In the genomic region with DNA sequence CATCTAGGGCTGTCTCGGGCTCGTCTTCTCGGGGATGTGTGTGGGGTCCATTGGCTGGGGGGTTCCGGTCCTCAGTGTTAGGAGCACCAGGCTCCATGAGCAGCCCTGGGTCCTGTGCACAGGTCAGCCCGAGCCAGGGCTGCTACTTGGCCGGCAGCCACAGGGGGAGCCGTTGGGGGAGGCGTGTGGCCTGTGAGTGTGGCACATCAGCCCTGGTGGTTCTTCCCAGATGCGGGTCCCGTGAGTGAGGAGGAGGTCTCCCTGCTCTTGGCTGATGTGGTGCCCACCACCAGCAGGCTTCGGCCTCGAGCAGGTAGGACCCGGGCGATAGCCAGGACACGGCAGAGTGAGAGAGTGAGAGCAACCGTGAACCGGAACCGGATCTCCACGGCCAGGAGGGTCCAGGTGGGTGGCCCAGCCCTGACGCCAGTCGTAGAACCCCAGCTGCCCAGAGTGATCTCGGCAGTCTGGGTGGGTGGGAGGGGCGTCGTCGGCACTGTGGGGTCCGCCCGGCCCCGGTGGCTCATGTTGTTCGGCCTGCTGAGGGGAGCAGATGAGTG, we compare ENCODE assay signal across 16 cellular contexts. TPM values are rescaled to one million over a fixed set of nuclear protein-coding genes. Genes with fewer than 3 reads are reported as not detected.
DNase-seq lines count a peak whose midpoint lies in the region; ATAC-seq, FAIRE-seq and TF ChIP-seq lines count a peak whose summit lies in the region.
"Had no signal": no experiment of that assay in that cellular context is flagged by ENCODE, and none has a peak within 500 bp of the region (broad histone marks: within the 10 kb centered on the region; RNA-seq: fewer than 3 reads in every experiment).

No MANE protein-coding gene starts in this region.

- WGBS in HepG2 (ENCODE audit: low lambda C conversion rate) = 93% methylated on average over 8 of the region's 29 CpGs
- 82% methylated on average over 9 of the region's 29 CpGs for WGBS in right lobe of liver (ENCODE audit: insufficient coverage, low coverage, low lambda C conversion rate, missing lambda C conversion rate)
- WGBS in endodermal cell (ENCODE audit: insufficient coverage in 1 of 2, insufficient read length in 1 of 2), 2 experiments = 83 to 95% methylated on average over 12 to 29 of the region's 29 CpGs

- H4K20me1 ChIP-seq in HepG2 (ENCODE audit: insufficient read depth, low read length) = peaks cover 4% of the 10 kb centered on the region; the same call in 1 of the 2 replicates
- no peaks in the 10 kb centered on the region for H4K20me1 ChIP-seq in OCI-LY1 (ENCODE audit: insufficient read depth, low read length)

- ATAC-seq in HepG2 = peak; percentile 79
- ATAC-seq in right lobe of liver = no peak
- no peak for ATAC-seq in HG03108 (IDR thresholded peaks at IDR 0.05; ENCODE audit: unreplicated experiment)

- no peaks in the 10 kb centered on the region for H3K27me3 Mint-ChIP-seq in endodermal cell (ENCODE audit: insufficient read depth)
- no peaks in the 10 kb centered on the region for H3K27me3 Mint-ChIP-seq in type B pancreatic cell
- H3K27me3 Mint-ChIP-seq: activated naive CD4-positive, alpha-beta T cell treated with anti-CD3 and anti-CD28 coated beads, Interleukin-2, amount 10 ng/mL, durations not matched to agents 7 days and 5 days; T-cell had no signal

- H3K4me1 Mint-ChIP-seq in endodermal cell = no peaks in the 10 kb centered on the region
- H3K4me1 Mint-ChIP-seq in type B pancreatic cell (ENCODE audit: unreplicated experiment) = no peaks in the 10 kb centered on the region

- POLR2A ChIA-PET in HepG2 (lab: Yijun Ruan, JAX) = no interaction called here

- DNase-seq in HepG2 (ENCODE audit: low spot score) (no peak), right lobe of liver (no peak), endodermal cell (peak; percentile 86), type B pancreatic cell (ENCODE audit: extremely low spot score, unreplicated experiment) (no peak), ascending aorta (ENCODE audit: low spot score in 2 of 2) (no peak), NCI-H2196 (lab: John Stamatoyannopoulos, UW; ENCODE audit: unreplicated experiment) (no peak)
- DNase-seq: activated CD4-positive, alpha-beta T cell treated with anti-CD3 and anti-CD28 coated beads, Interleukin-2, amount 50 U/mL, for 1 hour; activated naive CD4-positive, alpha-beta T cell treated with anti-CD3 and anti-CD28 coated beads, Interleukin-2, amount 10 ng/mL, durations not matched to agents 7 days and 5 days; midbrain; NCI-H2171; psoas muscle; stimulated activated CD4-positive, alpha-beta T cell treated with anti-CD3 and anti-CD28 coated beads, Interleukin-4, amount 100 ng/mL, for 24 hours; stimulated activated naive CD4-positive, alpha-beta T cell treated with Interleukin-2 at 50 U/mL for 16 hours; T-cell had no signal

- H3K9me2 ChIP-seq in OCI-LY1 (ENCODE audit: low read depth, low read length) = no peaks in the 10 kb centered on the region

- FAIRE-seq in HepG2 (lab: Jason Lieb, UNC) = no peak

- CTCF ChIA-PET in HepG2 (lab: Yijun Ruan, JAX; ENCODE audit: low intra/inter-chr PET ratio, low total read pairs) = no interaction called here

- H3K4me3 ChIP-seq in HepG2 (replicated peaks in 1 of 3; ENCODE audit: insufficient read depth in 1 of 3, low read depth in 2 of 3, low read length in 3 of 3) (no peak overlapping the region), right lobe of liver (no peak overlapping the region), OCI-LY1 (ENCODE audit: low read depth, low read length, poor library complexity, severe bottlenecking) (no peak overlapping the region), endodermal cell (ENCODE audit: low read length) (no peak overlapping the region), ascending aorta (no peak overlapping the region)
- H3K4me3 ChIP-seq: psoas muscle had no signal

- no peaks in the 10 kb centered on the region for H3K27me3 ChIP-seq in HepG2 (ENCODE audit: control insufficient read depth in 1 of 2, insufficient read depth in 2 of 2, low read length in 2 of 2)
- H3K27me3 ChIP-seq in right lobe of liver = no peaks in the 10 kb centered on the region
- no peaks in the 10 kb centered on the region for H3K27me3 ChIP-seq in OCI-LY1 (ENCODE audit: insufficient read depth, low read length)
- H3K27me3 ChIP-seq in endodermal cell (ENCODE audit: control insufficient read depth, insufficient read depth, low read length, poor library complexity, severe bottlenecking) = no peaks in the 10 kb centered on the region
- no peaks in the 10 kb centered on the region for H3K27me3 ChIP-seq in ascending aorta

- TF ChIP-seq EP300 in HepG2 (IDR thresholded peaks at IDR 0.05; ENCODE audit: low read depth in 2 of 2, low read length in 2 of 2) = no peak
- TF ChIP-seq EP300 in HepG2 (CRISPR knock-in tag; IDR thresholded peaks at IDR 0.05; ENCODE audit: borderline replicate concordance) = no peak

- TF ChIP-seq CTCF in HepG2 (CRISPR knock-in tag; IDR thresholded peaks at IDR 0.05) = peak; percentile 35; the same call in 1 of the 2 replicates
- no peak for TF ChIP-seq CTCF in right lobe of liver (IDR thresholded peaks at IDR 0.05)
- TF ChIP-seq CTCF in OCI-LY1 (IDR thresholded peaks at IDR 0.05; ENCODE audit: low read length) = peak; percentile 24; the same call in 1 of the 2 replicates
- peak; percentile 71 for TF ChIP-seq CTCF in endodermal cell (conservative IDR thresholded peaks at IDR 0.05)
- peak; percentile 44 for TF ChIP-seq CTCF in type B pancreatic cell (conservative IDR thresholded peaks at IDR 0.05)
- TF ChIP-seq CTCF in ascending aorta (IDR thresholded peaks at IDR 0.05) = no peak

- H3K27ac Mint-ChIP-seq in endodermal cell (peak overlapping the region; percentile 92), type B pancreatic cell (no peak overlapping the region)

- intact Hi-C loops in HepG2 (cut with micrococcal nuclease; ENCODE audit: unreplicated experiment) (no loop called here), right lobe of liver (cut with DNase I) (no loop called here), ascending aorta (cut with DNase I) (no loop called here)

- H3K9me3 ChIP-seq in HepG2 (ENCODE audit: low read length) (no peaks in the 10 kb centered on the region), right lobe of liver (no peaks in the 10 kb centered on the region), OCI-LY1 (ENCODE audit: low read length) (no peaks in the 10 kb centered on the region), endodermal cell (ENCODE audit: control insufficient read depth, low read length) (no peaks in the 10 kb centered on the region), ascending aorta (no peaks in the 10 kb centered on the region)
- H3K9me3 ChIP-seq: psoas muscle had no signal

- H3K4me1 ChIP-seq in HepG2 (ENCODE audit: insufficient read depth, low read length) (peaks cover 12% of the 10 kb centered on the region), right lobe of liver (no peaks in the 10 kb centered on the region), OCI-LY1 (ENCODE audit: insufficient read depth, low read length, severe bottlenecking) (no peaks in the 10 kb centered on the region), endodermal cell (ENCODE audit: control insufficient read depth, insufficient read depth, low read length) (no peaks in the 10 kb centered on the region), ascending aorta (no peaks in the 10 kb centered on the region)
- H3K4me1 ChIP-seq: psoas muscle had no signal

- H3K4me3 Mint-ChIP-seq in endodermal cell (no peak overlapping the region), type B pancreatic cell (no peak overlapping the region)
- H3K4me3 Mint-ChIP-seq: activated naive CD4-positive, alpha-beta T cell treated with anti-CD3 and anti-CD28 coated beads, Interleukin-2, amount 10 ng/mL, durations not matched to agents 7 days and 5 days; T-cell had no signal

- no peak for TF ChIP-seq RAD21 in HepG2 (CRISPR knock-in tag; IDR thresholded peaks at IDR 0.05)

- BruUV-seq in HepG2 (replicated peaks; lab: Mats Ljungman, UMichigan) = no TSS peak

- no peak overlapping the region for H2AFZ ChIP-seq in HepG2 (ENCODE audit: low read length)
- no peak overlapping the region for H2AFZ ChIP-seq in OCI-LY1 (ENCODE audit: low read length)

- H3K4me2 ChIP-seq in HepG2 (ENCODE audit: low read depth, low read length) (no peak overlapping the region), OCI-LY1 (ENCODE audit: low read length) (no peak overlapping the region)

- in situ Hi-C loops in HepG2 (cut with HindIII; ENCODE audit: extremely low pct_ligation_motif_present, low pct_unique_long_range_greater_than_20kb) = loop anchor here (5.0 kb wide), 1 partner anchor 40 kb away; no protein-coding TSS in a partner anchor

- peaks cover 48 to 88% of the 10 kb centered on the region in 2 experiments for H3K36me3 ChIP-seq in HepG2 (replicated peaks in 1 of 2; ENCODE audit: control insufficient read depth in 1 of 2, insufficient read depth in 2 of 2, low read length in 2 of 2)
- peaks cover 0 to 94% (median 42%) of the 10 kb centered on the region in 4 donors for H3K36me3 ChIP-seq in right lobe of liver
- H3K36me3 ChIP-seq in OCI-LY1 (ENCODE audit: insufficient read depth, low read length) = peaks cover 88% of the 10 kb centered on the region
- peaks cover 73% of the 10 kb centered on the region for H3K36me3 ChIP-seq in endodermal cell (ENCODE audit: control insufficient read depth, insufficient read depth, low read length)
- H3K36me3 ChIP-seq in ascending aorta = peaks cover 92 to 98% of the 10 kb centered on the region in 2 donors

- TF ChIP-seq POLR2A in HepG2 (IDR thresholded peaks at IDR 0.05; ENCODE audit: insufficient read depth in 1 of 2, low read depth in 2 of 2, low read length in 2 of 2) (no peak), right lobe of liver (IDR thresholded peaks at IDR 0.05) (no peak)

- H3K9ac ChIP-seq in HepG2 (ENCODE audit: insufficient read depth, low read depth, low read length) (no peak overlapping the region), OCI-LY1 (ENCODE audit: low read length) (no peak overlapping the region), endodermal cell (ENCODE audit: extremely low read depth, low read length, poor library complexity, severe bottlenecking) (no peak overlapping the region)

- H3K79me2 ChIP-seq in HepG2 (ENCODE audit: insufficient read depth, low read length) (peaks cover 4% of the 10 kb centered on the region), OCI-LY1 (ENCODE audit: insufficient read depth, low read length) (no peaks in the 10 kb centered on the region)

- no peak overlapping the region for H3K27ac ChIP-seq in HepG2 (ENCODE audit: extremely low read length, insufficient read depth, low read length)
- H3K27ac ChIP-seq in right lobe of liver = no peak overlapping the region
- no peak overlapping the region for H3K27ac ChIP-seq in OCI-LY1 (ENCODE audit: low read depth, low read length, poor library complexity, severe bottlenecking)
- H3K27ac ChIP-seq in endodermal cell (ENCODE audit: low read depth, low read length) = no peak overlapping the region
- no peak overlapping the region for H3K27ac ChIP-seq in ascending aorta
- H3K27ac ChIP-seq: psoas muscle had no signal

- no peaks in the 10 kb centered on the region for H3F3A ChIP-seq in OCI-LY1 (ENCODE audit: insufficient read depth, low read length)

- peaks cover 66% of the 10 kb centered on the region for H3K36me3 Mint-ChIP-seq in endodermal cell (ENCODE audit: low read depth)
- peaks cover 10% of the 10 kb centered on the region for H3K36me3 Mint-ChIP-seq in type B pancreatic cell

- H3K9me3 Mint-ChIP-seq in endodermal cell = no peaks in the 10 kb centered on the region
- no peaks in the 10 kb centered on the region for H3K9me3 Mint-ChIP-seq in type B pancreatic cell
- H3K9me3 Mint-ChIP-seq: activated naive CD4-positive, alpha-beta T cell treated with anti-CD3 and anti-CD28 coated beads, Interleukin-2, amount 10 ng/mL, durations not matched to agents 7 days and 5 days; T-cell had no signal

RNA-seq across cellular contexts. Expression of a gene that starts 18.5 kb away (rescaled TPM):
- total RNA-seq in HepG2 (2016; rRNA removed; fragmentation: Illumina TruSeq; extraction: Trizol) (not detected in 2 replicates), right lobe of liver (10 to 100 TPM; 27.3 to 72.8 (median 47.7) TPM), endodermal cell (10 to 100 TPM in 1 of 2 donors, 1 to 10 TPM in 1; 9.3 to 16.8 TPM), type B pancreatic cell (ENCODE audit: low replicate concordance) (16.4 and 20.5 TPM in 2 replicates), ascending aorta (44.6 TPM)
- not detected in 2 replicates for total RNA-seq in HepG2 (2016; cell fraction: cytosol; rRNA removed; fragmentation: Illumina TruSeq; extraction: Trizol; ENCODE audit: low read depth)
- total RNA-seq in HepG2 (2016; cell fraction: insoluble cytoplasmic fraction; rRNA removed; fragmentation: Illumina TruSeq; extraction: Trizol) = not detected in 2 replicates
- total RNA-seq in HepG2 (2016; cell fraction: membrane; rRNA removed; fragmentation: Illumina TruSeq; extraction: Trizol) = not detected in 2 replicates
- total RNA-seq in HepG2 (2016; cell fraction: nucleus; rRNA removed; fragmentation: Illumina TruSeq; extraction: Trizol) = not detected in 2 replicates
- 0.04 TPM in 1 of 2 replicates, not detected in the other for polyA plus RNA-seq in HepG2 (2011; rRNA removed)
- polyA plus RNA-seq in HepG2 (2011; cell fraction: cytosol; rRNA removed) = 0.03 TPM in 1 of 2 replicates, not detected in the other
- polyA plus RNA-seq in HepG2 (2011; cell fraction: nucleus; rRNA removed) = 0.47 and 0.69 TPM in 2 replicates
- 0.42 and 0.91 TPM in 2 replicates for polyA plus RNA-seq in HepG2 (2012)
- not detected in 2 replicates for polyA plus RNA-seq in HepG2 (2016; cell fraction: cytosol; fragmentation: Illumina TruSeq; extraction: Trizol; ENCODE audit: low read depth)
- not detected in 2 replicates for polyA plus RNA-seq in HepG2 (2016; cell fraction: insoluble cytoplasmic fraction; fragmentation: Illumina TruSeq; extraction: Trizol; ENCODE audit: low read depth)
- polyA plus RNA-seq in HepG2 (2016; cell fraction: membrane; fragmentation: Illumina TruSeq; extraction: Trizol; ENCODE audit: low read depth) = not detected in 2 replicates
- polyA plus RNA-seq in HepG2 (2016; cell fraction: nucleus; fragmentation: Illumina TruSeq; extraction: Trizol; ENCODE audit: insufficient read depth, low read depth) = not detected in 2 replicates
- 3.8 TPM in 1 of 2 replicates, not detected in the other for polyA minus RNA-seq in HepG2 (2011; rRNA and poly(A)+ RNA removed; ENCODE audit: low replicate concordance)
- not detected in 2 replicates for polyA minus RNA-seq in HepG2 (2011; cell fraction: cytosol; rRNA and poly(A)+ RNA removed)
- polyA minus RNA-seq in HepG2 (2011; cell fraction: nucleus; rRNA and poly(A)+ RNA removed) = not detected in 2 replicates
- 12.8 TPM for polyA plus RNA-seq in endodermal cell (2013, experiment 1 of 2)
- polyA plus RNA-seq in endodermal cell (2013, experiment 2 of 2) = 12.0 TPM

RNA-seq across cellular contexts. Expression of a gene that starts 21.0 kb away (rescaled TPM):
- total RNA-seq in HepG2 (2016; rRNA removed; fragmentation: Illumina TruSeq; extraction: Trizol) (13.7 and 16.7 TPM in 2 replicates), right lobe of liver (10 to 100 TPM; 15.4 to 21.9 (median 20.3) TPM), endodermal cell (10 to 100 TPM; 43.4 to 48.0 TPM), type B pancreatic cell (ENCODE audit: low replicate concordance) (38.7 and 40.8 TPM in 2 replicates), ascending aorta (25.4 TPM)
- total RNA-seq in HepG2 (2016; cell fraction: cytosol; rRNA removed; fragmentation: Illumina TruSeq; extraction: Trizol; ENCODE audit: low read depth) = 7.4 and 7.9 TPM in 2 replicates
- 10.7 and 17.0 TPM in 2 replicates for total RNA-seq in HepG2 (2016; cell fraction: insoluble cytoplasmic fraction; rRNA removed; fragmentation: Illumina TruSeq; extraction: Trizol)
- 5.1 and 6.1 TPM in 2 replicates for total RNA-seq in HepG2 (2016; cell fraction: membrane; rRNA removed; fragmentation: Illumina TruSeq; extraction: Trizol)
- 10.8 and 14.2 TPM in 2 replicates for total RNA-seq in HepG2 (2016; cell fraction: nucleus; rRNA removed; fragmentation: Illumina TruSeq; extraction: Trizol)
- 8.2 and 11.2 TPM in 2 replicates for polyA plus RNA-seq in HepG2 (2011; rRNA removed)
- 4.8 and 7.0 TPM in 2 replicates for polyA plus RNA-seq in HepG2 (2011; cell fraction: cytosol; rRNA removed)
- polyA plus RNA-seq in HepG2 (2011; cell fraction: nucleus; rRNA removed) = 30.1 and 30.7 TPM in 2 replicates
- 7.4 and 8.1 TPM in 2 replicates for polyA plus RNA-seq in HepG2 (2012)
- 1.6 and 1.8 TPM in 2 replicates for polyA plus RNA-seq in HepG2 (2016; cell fraction: cytosol; fragmentation: Illumina TruSeq; extraction: Trizol; ENCODE audit: low read depth)
- 10.7 and 13.7 TPM in 2 replicates for polyA plus RNA-seq in HepG2 (2016; cell fraction: insoluble cytoplasmic fraction; fragmentation: Illumina TruSeq; extraction: Trizol; ENCODE audit: low read depth)
- polyA plus RNA-seq in HepG2 (2016; cell fraction: membrane; fragmentation: Illumina TruSeq; extraction: Trizol; ENCODE audit: low read depth) = 2.1 and 2.5 TPM in 2 replicates
- 25.7 and 27.7 TPM in 2 replicates for polyA plus RNA-seq in HepG2 (2016; cell fraction: nucleus; fragmentation: Illumina TruSeq; extraction: Trizol; ENCODE audit: insufficient read depth, low read depth)
- 13.6 and 18.7 TPM in 2 replicates for polyA minus RNA-seq in HepG2 (2011; rRNA and poly(A)+ RNA removed; ENCODE audit: low replicate concordance)
- polyA minus RNA-seq in HepG2 (2011; cell fraction: cytosol; rRNA and poly(A)+ RNA removed) = 7.8 and 7.9 TPM in 2 replicates
- polyA minus RNA-seq in HepG2 (2011; cell fraction: nucleus; rRNA and poly(A)+ RNA removed) = 17.4 and 19.9 TPM in 2 replicates
- polyA plus RNA-seq in endodermal cell (2013, experiment 1 of 2) = 23.9 TPM
- polyA plus RNA-seq in endodermal cell (2013, experiment 2 of 2) = 22.0 TPM

RNA-seq across cellular contexts. Expression of a gene that starts 27.5 kb away (rescaled TPM):
- total RNA-seq in HepG2 (2016; rRNA removed; fragmentation: Illumina TruSeq; extraction: Trizol) (0.21 and 0.46 TPM in 2 replicates), right lobe of liver (100 to 1,000 TPM in 2 of 6 experiments, 10 to 100 TPM in 4; 59.4 to 162 (median 80.7) TPM), endodermal cell (under 1 TPM; 0.13 to 0.27 TPM), type B pancreatic cell (ENCODE audit: low replicate concordance) (7.1 and 23.0 TPM in 2 replicates), ascending aorta (5.0 TPM)
- 0.09 TPM in 1 of 2 replicates, not detected in the other for total RNA-seq in HepG2 (2016; cell fraction: cytosol; rRNA removed; fragmentation: Illumina TruSeq; extraction: Trizol; ENCODE audit: low read depth)
- total RNA-seq in HepG2 (2016; cell fraction: insoluble cytoplasmic fraction; rRNA removed; fragmentation: Illumina TruSeq; extraction: Trizol) = 0.52 TPM in 1 of 2 replicates, not detected in the other
- total RNA-seq in HepG2 (2016; cell fraction: membrane; rRNA removed; fragmentation: Illumina TruSeq; extraction: Trizol) = 0.25 and 0.52 TPM in 2 replicates
- total RNA-seq in HepG2 (2016; cell fraction: nucleus; rRNA removed; fragmentation: Illumina TruSeq; extraction: Trizol) = 0.65 and 0.72 TPM in 2 replicates
- 0.68 and 0.71 TPM in 2 replicates for polyA plus RNA-seq in HepG2 (2011; rRNA removed)
- polyA plus RNA-seq in HepG2 (2011; cell fraction: cytosol; rRNA removed) = 0.19 and 0.67 TPM in 2 replicates
- 1.8 and 3.5 TPM in 2 replicates for polyA plus RNA-seq in HepG2 (2011; cell fraction: nucleus; rRNA removed)
- polyA plus RNA-seq in HepG2 (2012) = 0.37 and 0.71 TPM in 2 replicates
- polyA plus RNA-seq in HepG2 (2016; cell fraction: cytosol; fragmentation: Illumina TruSeq; extraction: Trizol; ENCODE audit: low read depth) = 0.06 and 0.12 TPM in 2 replicates
- polyA plus RNA-seq in HepG2 (2016; cell fraction: insoluble cytoplasmic fraction; fragmentation: Illumina TruSeq; extraction: Trizol; ENCODE audit: low read depth) = 0.70 and 0.90 TPM in 2 replicates
- 0.11 and 0.40 TPM in 2 replicates for polyA plus RNA-seq in HepG2 (2016; cell fraction: membrane; fragmentation: Illumina TruSeq; extraction: Trizol; ENCODE audit: low read depth)
- 3.1 and 3.6 TPM in 2 replicates for polyA plus RNA-seq in HepG2 (2016; cell fraction: nucleus; fragmentation: Illumina TruSeq; extraction: Trizol; ENCODE audit: insufficient read depth, low read depth)
- polyA minus RNA-seq in HepG2 (2011; rRNA and poly(A)+ RNA removed; ENCODE audit: low replicate concordance) = 0.62 TPM in 1 of 2 replicates, not detected in the other
- polyA minus RNA-seq in HepG2 (2011; cell fraction: cytosol; rRNA and poly(A)+ RNA removed) = 0.40 TPM in 1 of 2 replicates, not detected in the other
- 0.26 and 0.75 TPM in 2 replicates for polyA minus RNA-seq in HepG2 (2011; cell fraction: nucleus; rRNA and poly(A)+ RNA removed)
- not detected for polyA plus RNA-seq in endodermal cell (2013, experiment 1 of 2)
- polyA plus RNA-seq in endodermal cell (2013, experiment 2 of 2) = not detected

RNA-seq across cellular contexts. Expression of a gene that starts 29.7 kb away (rescaled TPM):
- total RNA-seq in HepG2 (2016; rRNA removed; fragmentation: Illumina TruSeq; extraction: Trizol) (not detected in 2 replicates), right lobe of liver (not detected), endodermal cell (1 to 10 TPM; 3.9 to 6.1 TPM), type B pancreatic cell (ENCODE audit: low replicate concordance) (3.1 and 15.3 TPM in 2 replicates), ascending aorta (not detected)
- total RNA-seq in HepG2 (2016; cell fraction: cytosol; rRNA removed; fragmentation: Illumina TruSeq; extraction: Trizol; ENCODE audit: low read depth) = not detected in 2 replicates
- total RNA-seq in HepG2 (2016; cell fraction: insoluble cytoplasmic fraction; rRNA removed; fragmentation: Illumina TruSeq; extraction: Trizol) = not detected in 2 replicates
- not detected in 2 replicates for total RNA-seq in HepG2 (2016; cell fraction: membrane; rRNA removed; fragmentation: Illumina TruSeq; extraction: Trizol)
- not detected in 2 replicates for total RNA-seq in HepG2 (2016; cell fraction: nucleus; rRNA removed; fragmentation: Illumina TruSeq; extraction: Trizol)
- polyA plus RNA-seq in HepG2 (2011; rRNA removed) = not detected in 2 replicates
- not detected in 2 replicates for polyA plus RNA-seq in HepG2 (2011; cell fraction: cytosol; rRNA removed)
- not detected in 2 replicates for polyA plus RNA-seq in HepG2 (2011; cell fraction: nucleus; rRNA removed)
- polyA plus RNA-seq in HepG2 (2012) = not detected in 2 replicates
- polyA plus RNA-seq in HepG2 (2016; cell fraction: cytosol; fragmentation: Illumina TruSeq; extraction: Trizol; ENCODE audit: low read depth) = not detected in 2 replicates
- polyA plus RNA-seq in HepG2 (2016; cell fraction: insoluble cytoplasmic fraction; fragmentation: Illumina TruSeq; extraction: Trizol; ENCODE audit: low read depth) = not detected in 2 replicates
- polyA plus RNA-seq in HepG2 (2016; cell fraction: membrane; fragmentation: Illumina TruSeq; extraction: Trizol; ENCODE audit: low read depth) = not detected in 2 replicates
- not detected in 2 replicates for polyA plus RNA-seq in HepG2 (2016; cell fraction: nucleus; fragmentation: Illumina TruSeq; extraction: Trizol; ENCODE audit: insufficient read depth, low read depth)
- not detected in 2 replicates for polyA minus RNA-seq in HepG2 (2011; rRNA and poly(A)+ RNA removed; ENCODE audit: low replicate concordance)
- not detected in 2 replicates for polyA minus RNA-seq in HepG2 (2011; cell fraction: cytosol; rRNA and poly(A)+ RNA removed)
- polyA minus RNA-seq in HepG2 (2011; cell fraction: nucleus; rRNA and poly(A)+ RNA removed) = not detected in 2 replicates
- not detected for polyA plus RNA-seq in endodermal cell (2013, experiment 1 of 2)
- polyA plus RNA-seq in endodermal cell (2013, experiment 2 of 2) = not detected
- total RNA-seq: T-cell had no signal

RNA-seq across cellular contexts. Expression of a gene that starts 36.5 kb away (rescaled TPM):
- total RNA-seq in HepG2 (2016; rRNA removed; fragmentation: Illumina TruSeq; extraction: Trizol) = 13.1 and 20.2 TPM in 2 replicates
- total RNA-seq in HepG2 (2016; cell fraction: cytosol; rRNA removed; fragmentation: Illumina TruSeq; extraction: Trizol; ENCODE audit: low read depth) = 5.4 and 5.7 TPM in 2 replicates
- 13.3 and 19.7 TPM in 2 replicates for total RNA-seq in HepG2 (2016; cell fraction: insoluble cytoplasmic fraction; rRNA removed; fragmentation: Illumina TruSeq; extraction: Trizol)
- total RNA-seq in HepG2 (2016; cell fraction: membrane; rRNA removed; fragmentation: Illumina TruSeq; extraction: Trizol) = 10.8 and 11.9 TPM in 2 replicates
- total RNA-seq in HepG2 (2016; cell fraction: nucleus; rRNA removed; fragmentation: Illumina TruSeq; extraction: Trizol) = 16.7 and 17.2 TPM in 2 replicates
- polyA plus RNA-seq in HepG2 (2011; rRNA removed) = 28.6 and 36.4 TPM in 2 replicates
- 22.3 and 49.0 TPM in 2 replicates for polyA plus RNA-seq in HepG2 (2011; cell fraction: cytosol; rRNA removed)
- polyA plus RNA-seq in HepG2 (2011; cell fraction: nucleus; rRNA removed) = 139 and 165 TPM in 2 replicates
- polyA plus RNA-seq in HepG2 (2012) = 8.9 and 12.6 TPM in 2 replicates
- polyA plus RNA-seq in HepG2 (2016; cell fraction: cytosol; fragmentation: Illumina TruSeq; extraction: Trizol; ENCODE audit: low read depth) = 4.7 and 6.0 TPM in 2 replicates
- 12.3 and 15.9 TPM in 2 replicates for polyA plus RNA-seq in HepG2 (2016; cell fraction: insoluble cytoplasmic fraction; fragmentation: Illumina TruSeq; extraction: Trizol; ENCODE audit: low read depth)
- polyA plus RNA-seq in HepG2 (2016; cell fraction: membrane; fragmentation: Illumina TruSeq; extraction: Trizol; ENCODE audit: low read depth) = 5.9 and 7.2 TPM in 2 replicates
- polyA plus RNA-seq in HepG2 (2016; cell fraction: nucleus; fragmentation: Illumina TruSeq; extraction: Trizol; ENCODE audit: insufficient read depth, low read depth) = 32.6 and 40.7 TPM in 2 replicates
- polyA minus RNA-seq in HepG2 (2011; rRNA and poly(A)+ RNA removed; ENCODE audit: low replicate concordance) = 6.7 and 39.4 TPM in 2 replicates
- 10.4 and 10.9 TPM in 2 replicates for polyA minus RNA-seq in HepG2 (2011; cell fraction: cytosol; rRNA and poly(A)+ RNA removed)
- polyA minus RNA-seq in HepG2 (2011; cell fraction: nucleus; rRNA and poly(A)+ RNA removed) = 15.2 and 17.9 TPM in 2 replicates
- total RNA-seq in right lobe of liver = 10 to 100 TPM; 20.5 to 61.1 (median 39.5) TPM
- total RNA-seq in endodermal cell = 10 to 100 TPM; 34.2 to 36.3 TPM
- polyA plus RNA-seq in endodermal cell (2013, experiment 1 of 2) = 11.3 TPM
- polyA plus RNA-seq in endodermal cell (2013, experiment 2 of 2) = 14.6 TPM
- total RNA-seq in type B pancreatic cell (ENCODE audit: low replicate concordance) = 35.7 and 75.8 TPM in 2 replicates
- total RNA-seq in ascending aorta = 3.5 TPM

Comparison
In these comparisons a context has a peak if more than half of its experiments do, and no peak if none do; other contexts are left out.
1. CTCF ChIP-seq: peak in HepG2 (single experiment), OCI-LY1 (single experiment), endodermal cell (single experiment) and type B pancreatic cell (single experiment); none in right lobe of liver (0 of 4) and ascending aorta (0 of 3).
2. RNA of a gene that starts 18.5 kb away (total RNA-seq): 27.3 to 72.8 TPM in right lobe of liver, 44.6 TPM in ascending aorta (single experiment), 9.3 to 16.8 TPM in endodermal cell and 16.4 to 20.5 TPM in type B pancreatic cell; not detected in HepG2; every median in the first group is over 4 times any median in the second.